ENCODE assay signal across 2 cellular contexts in genomic region chr2:219124379-219125110, GRCh38.
TF ChIP-seq lines count a peak whose summit lies in the region.

No MANE protein-coding gene starts in this region.

TF ChIP-seq in IMR-90, 13 proteins besides CTCF, POLR2A, EP300 and RAD21:
- TF ChIP-seq MAZ (IDR thresholded peaks at IDR 0.05; ENCODE audit: borderline replicate concordance, low read depth, low read length) (no peak), FOS (IDR thresholded peaks at IDR 0.05; ENCODE audit: low read depth, low read length) (no peak), NFE2L2 (IDR thresholded peaks at IDR 0.05; ENCODE audit: low read depth, low read length) (no peak), CEBPB (IDR thresholded peaks at IDR 0.05; ENCODE audit: low read depth, low read length) (no peak)

TF ChIP-seq in K562, 482 proteins besides CTCF, POLR2A, EP300 and RAD21:
- TF ChIP-seq EHMT2 (IDR thresholded peaks at IDR 0.05) (peak; percentile 10; the same call in 1 of the 2 replicates), ARID3A (IDR thresholded peaks at IDR 0.05; ENCODE audit: borderline replicate concordance, low read depth, low read length) (no peak), FOXA3 (CRISPR knock-in tag; conservative IDR thresholded peaks at IDR 0.05 in 1 of 2, IDR thresholded peaks at IDR 0.05 in 1 of 2) (peak in 1 of 2 experiments; percentile 58; a peak in 2 of 4 replicates), RCOR1 (IDR thresholded peaks at IDR 0.05; ENCODE audit: borderline replicate concordance in 1 of 2, low read depth in 2 of 2, low read length in 2 of 2) (peak in 1 of 2 experiments; percentile 86; a peak in 2 of 4 replicates), FOXJ3 (CRISPR knock-in tag; IDR thresholded peaks at IDR 0.05) (no peak), SMARCA4 (IDR thresholded peaks at IDR 0.05) (no peak), TBL1XR1 (IDR thresholded peaks at IDR 0.05; ENCODE audit: low read length in 2 of 2) (0 out of 4 replicates have a peak, but pooled peaks of 1 of the 2 experiments have one; percentile 22), CREM (IDR thresholded peaks at IDR 0.05; ENCODE audit: low read depth) (no peak), PTTG1 (tag; IDR thresholded peaks at IDR 0.05; ENCODE audit: low read depth) (no peak), HMBOX1 (IDR thresholded peaks at IDR 0.05) (no peak), JUND (IDR thresholded peaks at IDR 0.05; ENCODE audit: borderline replicate concordance, low read depth, low read length) (0 out of 2 replicates have a peak, but pooled peaks have one; percentile 15), JUND (tag; IDR thresholded peaks at IDR 0.05; ENCODE audit: borderline replicate concordance, low read depth, low read length) (no peak), SMAD4 (CRISPR knock-in tag; conservative IDR thresholded peaks at IDR 0.05) (0 out of 2 replicates have a peak, but pooled peaks have one; percentile 30), THAP12 (CRISPR knock-in tag; IDR thresholded peaks at IDR 0.05) (no peak), ARID3B (CRISPR knock-in tag; IDR thresholded peaks at IDR 0.05; ENCODE audit: borderline replicate concordance) (no peak), NFIC (IDR thresholded peaks at IDR 0.05) (peak; percentile 73), KDM4B (IDR thresholded peaks at IDR 0.05; ENCODE audit: borderline replicate concordance in 2 of 2, low read depth in 1 of 2) (no peak), ZNF384 (IDR thresholded peaks at IDR 0.05; ENCODE audit: low read depth, low read length) (no peak), SOX6 (IDR thresholded peaks at IDR 0.05) (peak; percentile 32; the same call in 1 of the 2 replicates), KDM1A (IDR thresholded peaks at IDR 0.05) (peak in 1 of 2 experiments; percentile 50; a peak in 1 of 4 replicates), MECOM (CRISPR knock-in tag; IDR thresholded peaks at IDR 0.05) (no peak), ZNF212 (CRISPR knock-in tag; IDR thresholded peaks at IDR 0.05) (no peak), FIP1L1 (IDR thresholded peaks at IDR 0.05; ENCODE audit: low read depth, low read length, poor library complexity, severe bottlenecking) (no peak), RNF2 (IDR thresholded peaks at IDR 0.05) (0 out of 2 replicates have a peak, but pooled peaks have one; percentile 41), CBFA2T2 (conservative IDR thresholded peaks at IDR 0.05) (peak; percentile 27), VEZF1 (CRISPR knock-in tag; IDR thresholded peaks at IDR 0.05) (0 out of 2 replicates have a peak, but pooled peaks have one; percentile 25), EGR1 (conservative IDR thresholded peaks at IDR 0.05) (peak; percentile 85), SNRNP70 (optimal IDR thresholded peaks at IDR 0.05; ENCODE audit: low read depth, low read length) (no peak), CBFA2T3 (IDR thresholded peaks at IDR 0.05) (peak; percentile 52)
